32 cellular contexts compared by ENCODE assay signal in the genomic region with DNA sequence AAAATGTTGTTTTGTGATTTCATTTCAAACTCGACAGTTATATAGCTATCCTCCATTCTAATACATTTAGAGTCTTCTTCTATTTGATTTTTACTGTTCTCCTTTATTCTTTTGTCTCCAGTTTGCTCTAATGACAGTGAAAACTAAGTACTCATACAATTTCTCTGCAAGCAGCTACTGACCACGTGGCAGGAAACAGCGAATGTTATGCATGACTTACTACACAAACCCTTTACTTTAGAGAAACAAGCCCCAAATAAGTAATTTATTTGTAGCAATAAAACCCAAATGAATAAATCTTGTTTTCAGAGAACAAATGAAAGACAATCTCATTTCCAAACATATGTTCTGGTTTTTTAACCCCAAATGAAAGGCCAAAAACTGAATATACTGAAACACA. TPM values are rescaled to one million over a fixed set of nuclear protein-coding genes. Genes with fewer than 3 reads are reported as not detected.
A peak's percentile ranks its signal among the peaks of the same experiment; 100 is the strongest.
DNase-seq lines count a peak whose midpoint lies in the region; ATAC-seq and TF ChIP-seq lines count a peak whose summit lies in the region.
"Had no signal": no experiment of that assay in that cellular context is flagged by ENCODE, and none has a peak within 500 bp of the region (broad histone marks: within the 10 kb centered on the region; RNA-seq: fewer than 3 reads in every experiment).

No MANE protein-coding gene starts in this region.

- TF ChIP-seq CTCF in choroid plexus epithelial cell (conservative IDR thresholded peaks at IDR 0.05; ENCODE audit: low read depth, low read length) (no peak), osteoblast (IDR thresholded peaks at IDR 0.05; ENCODE audit: extremely low read depth, low read depth, low read length) (no peak)

- no peaks in the 10 kb centered on the region for H3K27me3 ChIP-seq in osteoblast (ENCODE audit: insufficient read depth, low read length)
- H3K27me3 ChIP-seq: BLaER1 treated with 17β-estradiol and CSF1 and Interleukin-3, amounts not matched to agents 10 nM and 100 nM; cardiac muscle cell; esophagus muscularis mucosa; hepatocyte; left lung; Peyer's patch; SJCRH30; stomach; tibial nerve had no signal

- H4K20me1 ChIP-seq in osteoblast (ENCODE audit: insufficient read depth, low read length) = no peaks in the 10 kb centered on the region
- H4K20me1 ChIP-seq: BLaER1 treated with 17β-estradiol and CSF1 and Interleukin-3, amounts not matched to agents 10 nM and 100 nM had no signal

- in situ Hi-C loops in Caki2 (cut with HindIII; ENCODE audit: low pct_unique_long_range_greater_than_20kb, low sequenced_read_pairs) = no loop called here

- no peak for ATAC-seq in sciatic nerve
- ATAC-seq in Right ventricle myocardium inferior = no peak
- ATAC-seq: activated CD4-positive, CD25-positive, alpha-beta regulatory T cell treated with anti-CD3 and anti-CD28 coated beads, Interleukin-2, amount 50 U/mL, for 24 hours; left lung had no signal

- H3K4me1 ChIP-seq in osteoblast (ENCODE audit: insufficient read depth, low read length) = peaks cover 19% of the 10 kb centered on the region
- H3K4me1 ChIP-seq: left lung, Peyer's patch, SJCRH30 had no signal

- no peak overlapping the region for H3K27ac ChIP-seq in osteoblast (ENCODE audit: low read depth, low read length)
- H3K27ac ChIP-seq: BLaER1 treated with 17β-estradiol and CSF1 and Interleukin-3, amounts not matched to agents 10 nM and 100 nM; cardiac muscle cell; coronary artery; esophagus muscularis mucosa; hepatocyte; left lung; Peyer's patch; SJCRH30; stomach; tibial nerve had no signal

- intact Hi-C loops in sciatic nerve (cut with DNase I) = no loop called here
- intact Hi-C loops in Right ventricle myocardium inferior (cut with DNase I) = loop anchor here (10.0 kb wide), 1 partner anchor 831 kb away; no protein-coding TSS in a partner anchor

- no peaks in the 10 kb centered on the region for H3K36me3 ChIP-seq in osteoblast (ENCODE audit: insufficient read depth, low read length)
- H3K36me3 ChIP-seq: BLaER1 treated with 17β-estradiol and CSF1 and Interleukin-3, amounts not matched to agents 10 nM and 100 nM; cardiac muscle cell; esophagus muscularis mucosa; left lung; Peyer's patch; SJCRH30; stomach; tibial nerve had no signal

- H3K4me3 ChIP-seq in choroid plexus epithelial cell (ENCODE audit: low read depth, low read length) = no peak overlapping the region
- H3K4me3 ChIP-seq in osteoblast (ENCODE audit: insufficient read depth, low read length) = no peak overlapping the region
- H3K4me3 ChIP-seq: BLaER1 treated with 17β-estradiol and CSF1 and Interleukin-3, amounts not matched to agents 10 nM and 100 nM; cardiac muscle cell; coronary artery; esophagus muscularis mucosa; hepatocyte; left lung; Peyer's patch; SJCRH30; stomach; tibial nerve had no signal

- H3K79me2 ChIP-seq in osteoblast (ENCODE audit: insufficient read depth, low read length) = no peaks in the 10 kb centered on the region
- H3K79me2 ChIP-seq: hepatocyte had no signal

- H3K4me2 ChIP-seq in osteoblast (ENCODE audit: insufficient read depth, low read length) = no peak overlapping the region
- H3K4me2 ChIP-seq: hepatocyte had no signal

- DNase-seq in Caki2 (ENCODE audit: low read depth) (peak; percentile 30), M059J (ENCODE audit: low read depth) (peak; percentile 30), choroid plexus epithelial cell (ENCODE audit: low read depth) (peak; percentile 17), osteoblast (ENCODE audit: insufficient read length, low spot score, missing footprints) (no peak), sciatic nerve (ENCODE audit: low spot score) (no peak), NCI-H187 (lab: John Stamatoyannopoulos, UW) (no peak), Right ventricle myocardium inferior (ENCODE audit: missing footprints) (no peak)
- DNase-seq: ACHN; activated CD4-positive, alpha-beta memory T cell treated with anti-CD3 and anti-CD28 coated beads, Interleukin-2, amount 10 ng/mL, durations not matched to agents 7 days and 5 days; activated CD8-positive, alpha-beta memory T cell treated with anti-CD3 and anti-CD28 coated beads, Interleukin-2, amount 50 U/mL, for 48 hours; activated naive CD4-positive, alpha-beta T cell treated with anti-CD3 and anti-CD28 coated beads, Interleukin-2, amount 10 ng/mL, durations not matched to agents 7 days and 5 days; amniotic stem cell; COR-L47; GOT3; Kasumi-1; left lung; mesenchymal stem cell; NCI-H1048; NCI-H1694; NCI-H2171; NCI-H510A treated with DMSO at 0.1 percent for 48 hours; Peyer's patch; stimulated activated CD4-positive, alpha-beta T cell treated with anti-CD3 and anti-CD28 coated beads, Interleukin-2, amount 100 ng/mL, for 24 hours; stomach had no signal

- H2AFZ ChIP-seq in osteoblast (ENCODE audit: low read length) = peak overlapping the region; percentile 33
- H2AFZ ChIP-seq: hepatocyte had no signal

- H3K9me3 ChIP-seq in osteoblast (ENCODE audit: low read depth, low read length) = no peaks in the 10 kb centered on the region
- H3K9me3 ChIP-seq: BLaER1 treated with 17β-estradiol and CSF1 and Interleukin-3, amounts not matched to agents 10 nM and 100 nM; esophagus muscularis mucosa; left lung; Peyer's patch; SJCRH30; stomach; tibial nerve had no signal

RNA-seq across cellular contexts. Expression of a gene that starts 41.9 kb away (rescaled TPM):
- 76.6 and 83.8 TPM in 2 replicates for total RNA-seq in Caki2 (2014; rRNA removed; shearing (Covaris generic); ENCODE audit: low replicate concordance)
- 5.8 and 8.9 TPM in 2 replicates for total RNA-seq in M059J (2014; rRNA removed; shearing (Covaris generic))
- total RNA-seq in osteoblast (9.4 and 16.3 TPM in 2 replicates), sciatic nerve (24.5 TPM), Right ventricle myocardium inferior (3.3 TPM)
- total RNA-seq: activated CD4-positive, alpha-beta memory T cell treated with anti-CD3 and anti-CD28 coated beads, Interleukin-2, amount 10 ng/mL, durations not matched to agents 7 days and 5 days had no signal

Comparison
In these comparisons a context has a peak if more than half of its experiments do, and no peak if none do; other contexts are left out.
1. DNase-seq: peak in Caki2 (single experiment), M059J (single experiment) and choroid plexus epithelial cell (single experiment); none in osteoblast (single experiment), sciatic nerve (single experiment), NCI-H187 (0 of 2) and Right ventricle myocardium inferior (single experiment).